ENCODE assay signal across 8 cellular contexts in the genomic region with DNA sequence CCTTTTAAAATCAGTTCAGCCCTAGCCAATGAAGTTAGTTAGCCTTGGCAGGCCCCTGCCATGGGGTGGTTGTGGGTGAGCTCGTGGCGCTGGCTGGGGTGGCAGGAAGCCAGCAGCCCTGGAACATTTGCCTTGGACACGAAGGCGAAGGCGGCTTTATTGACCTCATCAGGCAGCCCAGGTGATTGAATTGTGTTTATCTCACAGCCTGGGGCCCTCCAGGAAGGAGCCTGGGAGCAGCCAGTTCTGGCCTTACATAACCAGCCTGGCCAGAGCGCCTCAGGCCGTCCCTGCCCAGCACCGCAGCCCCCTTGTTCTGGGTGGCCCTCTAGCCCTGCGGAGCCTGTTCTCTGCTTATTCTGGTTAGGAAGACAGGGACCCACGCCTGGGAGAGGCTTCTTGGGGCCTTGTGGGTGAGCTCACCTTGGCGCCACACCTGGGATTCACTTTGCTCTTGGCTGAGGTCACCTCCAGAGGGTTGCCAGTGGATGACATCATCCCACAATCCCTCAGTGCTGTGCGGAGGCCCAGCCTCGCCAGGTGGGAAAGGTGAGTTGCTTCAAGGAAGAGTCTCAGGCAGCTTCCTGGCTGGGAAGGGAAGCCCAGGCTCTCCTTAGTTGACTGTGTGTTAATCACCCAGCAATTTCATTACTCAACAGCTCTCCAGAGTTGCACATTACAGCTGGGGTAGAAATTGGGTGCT. TPM values are rescaled to one million over a fixed set of nuclear protein-coding genes. Genes with fewer than 3 reads are reported as not detected.
DNase-seq lines count a peak whose midpoint lies in the region; ATAC-seq lines count a peak whose summit lies in the region.

No MANE protein-coding gene starts in this region.

- no peaks in the 10 kb centered on the region for H3K36me3 Mint-ChIP-seq in activated CD8-positive, alpha-beta memory T cell treated with anti-CD3 and anti-CD28 coated beads, Interleukin-2, amount 10 ng/mL, durations not matched to agents 7 days and 5 days

- H3K27me3 ChIP-seq in endocrine pancreas (ENCODE audit: control insufficient read depth, insufficient read depth, low read length) (no peaks in the 10 kb centered on the region), mucosa of stomach (ENCODE audit: control insufficient read depth, insufficient read depth, low read length) (no peaks in the 10 kb centered on the region)

- H3K4me3 ChIP-seq in endocrine pancreas (ENCODE audit: control insufficient read depth, insufficient read depth, low read length) = no peak overlapping the region
- H3K4me3 ChIP-seq in mucosa of stomach (ENCODE audit: low read length) = no peak overlapping the region

- CTCF ChIA-PET in activated CD8-positive, alpha-beta memory T cell treated with anti-CD3 and anti-CD28 coated beads, Interleukin-2, amount 10 ng/mL, durations not matched to agents 7 days and 5 days (lab: Charles Lee) = interaction anchor here (1.0 kb wide), 1 partner anchor 190 kb away, joined by 5 read pairs; no protein-coding TSS in a partner anchor

- ATAC-seq in activated CD8-positive, alpha-beta memory T cell treated with anti-CD3 and anti-CD28 coated beads, Interleukin-2, amount 10 ng/mL, durations not matched to agents 7 days and 5 days = no peak

- no peaks in the 10 kb centered on the region for H3K27me3 Mint-ChIP-seq in activated CD8-positive, alpha-beta memory T cell treated with anti-CD3 and anti-CD28 coated beads, Interleukin-2, amount 10 ng/mL, durations not matched to agents 7 days and 5 days

- peak; percentile 36 for DNase-seq in AG08396 (ENCODE audit: low spot score)
- peak; percentile 38 for DNase-seq in NCI-H2107 (lab: John Stamatoyannopoulos, UW)
- no peak for DNase-seq in activated CD8-positive, alpha-beta memory T cell treated with anti-CD3 and anti-CD28 coated beads, Interleukin-2, amount 10 ng/mL, durations not matched to agents 7 days and 5 days
- no peak for DNase-seq in iPS-NIHi7 (ENCODE audit: extremely low spot score)
- DNase-seq in Kasumi-1 (lab: John Stamatoyannopoulos, UW) = no peak
- no peak for DNase-seq in NCI-H187 (lab: John Stamatoyannopoulos, UW)

- no peaks in the 10 kb centered on the region for H3K36me3 ChIP-seq in endocrine pancreas (ENCODE audit: control insufficient read depth, insufficient read depth, low read length)
- H3K36me3 ChIP-seq in mucosa of stomach (ENCODE audit: control insufficient read depth, insufficient read depth, low read length) = no peaks in the 10 kb centered on the region

- H3K4me1 ChIP-seq in endocrine pancreas (ENCODE audit: control insufficient read depth, insufficient read depth, low read length) (no peaks in the 10 kb centered on the region), mucosa of stomach (ENCODE audit: control insufficient read depth, insufficient read depth, low read length) (peaks cover 44% of the 10 kb centered on the region)

- peak overlapping the region; percentile 85 for H3K9ac ChIP-seq in endocrine pancreas (ENCODE audit: control insufficient read depth, insufficient read depth, low read length)
- H3K9ac ChIP-seq in mucosa of stomach (ENCODE audit: low read length) = peak overlapping the region; percentile 71

- no peaks in the 10 kb centered on the region for H3K9me3 Mint-ChIP-seq in activated CD8-positive, alpha-beta memory T cell treated with anti-CD3 and anti-CD28 coated beads, Interleukin-2, amount 10 ng/mL, durations not matched to agents 7 days and 5 days (ENCODE audit: low read depth)

- no peak overlapping the region for H3K4me3 Mint-ChIP-seq in activated CD8-positive, alpha-beta memory T cell treated with anti-CD3 and anti-CD28 coated beads, Interleukin-2, amount 10 ng/mL, durations not matched to agents 7 days and 5 days

- no peaks in the 10 kb centered on the region for H3K9me3 ChIP-seq in endocrine pancreas (ENCODE audit: control insufficient read depth, low read length)
- H3K9me3 ChIP-seq in mucosa of stomach (ENCODE audit: control insufficient read depth, low read length) = no peaks in the 10 kb centered on the region

- H3K4me1 Mint-ChIP-seq in activated CD8-positive, alpha-beta memory T cell treated with anti-CD3 and anti-CD28 coated beads, Interleukin-2, amount 10 ng/mL, durations not matched to agents 7 days and 5 days = peaks cover 9% of the 10 kb centered on the region

- H3K27ac Mint-ChIP-seq in activated CD8-positive, alpha-beta memory T cell treated with anti-CD3 and anti-CD28 coated beads, Interleukin-2, amount 10 ng/mL, durations not matched to agents 7 days and 5 days = no peak overlapping the region

RNA-seq across cellular contexts. Expression of a gene that starts 54.4 kb away (rescaled TPM):
- 10 to 100 TPM; 44.4 to 52.0 TPM for total RNA-seq in activated CD8-positive, alpha-beta memory T cell treated with anti-CD3 and anti-CD28 coated beads, Interleukin-2, amount 10 ng/mL, durations not matched to agents 7 days and 5 days

Comparison
In these comparisons a context has a peak if more than half of its experiments do, and no peak if none do; other contexts are left out.
1. DNase-seq: peak in AG08396 (single experiment) and NCI-H2107 (single experiment); none in activated CD8-positive, alpha-beta memory T cell treated with anti-CD3 and anti-CD28 coated beads, Interleukin-2, amount 10 ng/mL, durations not matched to agents 7 days and 5 days (single experiment), iPS-NIHi7 (single experiment), Kasumi-1 (0 of 2) and NCI-H187 (0 of 2).